In genomic region chr14:100536141-100536540, GRCh38 we compare ENCODE assay signal across 20 cellular contexts. TPM values are rescaled to one million over a fixed set of nuclear protein-coding genes. Genes with fewer than 3 reads are reported as not detected.
A peak's percentile ranks its signal among the peaks of the same experiment; 100 is the strongest.
DNase-seq lines count a peak whose midpoint lies in the region; ATAC-seq, FAIRE-seq and TF ChIP-seq lines count a peak whose summit lies in the region.
"Had no signal": no experiment of that assay in that cellular context is flagged by ENCODE, and none has a peak within 500 bp of the region (broad histone marks: within the 10 kb centered on the region; RNA-seq: fewer than 3 reads in every experiment).

No MANE protein-coding gene starts in this region.

- ATAC-seq in Right ventricle myocardium inferior (no peak), right cardiac atrium (no peak), left colon (no peak)
- ATAC-seq: activated T-cell treated with anti-CD3 and anti-CD28 coated beads, Interleukin-2, amount 50 U/mL, for 4 hours; CD8-positive, alpha-beta T cell; HCT116; natural killer cell had no signal

- FAIRE-seq in kidney (lab: Jason Lieb, UNC): no peak
- FAIRE-seq: colon, endometrium, islet of Langerhans had no signal

- no peak for TF ChIP-seq EP300 in tibial nerve (IDR thresholded peaks at IDR 0.05)

- H3K4me3 ChIP-seq in right cardiac atrium (ENCODE audit: low read length) (no peak overlapping the region), kidney (ENCODE audit: low read length in 2 of 2) (no peak overlapping the region), tibial nerve (no peak overlapping the region)
- H3K4me3 ChIP-seq: MG63, prostate gland had no signal

- DNase-seq in Right ventricle myocardium inferior (ENCODE audit: missing footprints): peak; percentile 48
- DNase-seq in right cardiac atrium: no peak
- peak; percentile 51 for DNase-seq in NCI-H1694 (lab: John Stamatoyannopoulos, UW)
- peak; percentile 29 for DNase-seq in kidney
- peak in 1 of 2 donors; percentile 10 for DNase-seq in tibial nerve (ENCODE audit: low spot score in 2 of 2)
- DNase-seq in NCI-H748 treated with DMSO at 0.1 percent for 48 hours (lab: John Stamatoyannopoulos, UW): no peak
- DNase-seq in caudate nucleus (lab: John Stamatoyannopoulos, UW): no peak
- DNase-seq in left colon: no peak
- DNase-seq: activated CD4-positive, alpha-beta T cell treated with anti-CD3 and anti-CD28 coated beads, Interleukin-2, amount 50 U/mL, for 4 hours; MG63; natural killer cell; NCI-H345; RPMI8226 had no signal

- TF ChIP-seq POLR2A in tibial nerve (IDR thresholded peaks at IDR 0.05): no peak

- TF ChIP-seq CTCF in kidney (IDR thresholded peaks at IDR 0.05; ENCODE audit: borderline replicate concordance, extremely low read depth, insufficient read depth): no peak
- no peak for TF ChIP-seq CTCF in tibial nerve (IDR thresholded peaks at IDR 0.05)

- 84% methylated on average over 8 of the region's 8 CpGs for WGBS in right cardiac atrium
- WGBS in tibial nerve, 2 donors: 65 to 68% methylated on average over 8 of the region's 8 CpGs

- H3K27me3 ChIP-seq in right cardiac atrium (ENCODE audit: control insufficient read depth, insufficient read depth): no peaks in the 10 kb centered on the region
- no peaks in the 10 kb centered on the region for H3K27me3 ChIP-seq in tibial nerve
- H3K27me3 ChIP-seq: MG63 had no signal

- H3K27ac ChIP-seq in right cardiac atrium (ENCODE audit: low read length) (no peak overlapping the region), kidney (ENCODE audit: low read depth in 2 of 2, low read length in 2 of 2) (no peak overlapping the region), tibial nerve (peak overlapping the region in 3 of 4 donors; percentile 68 to 93 (median 92)), caudate nucleus (ENCODE audit: low read depth, low read length) (no peak overlapping the region)
- H3K27ac ChIP-seq: prostate gland had no signal

- H3K4me1 ChIP-seq in right cardiac atrium (ENCODE audit: control insufficient read depth, insufficient read depth, low read length) (no peaks in the 10 kb centered on the region), kidney (ENCODE audit: control insufficient read depth in 1 of 2, insufficient read depth in 1 of 2, low read depth in 1 of 2, low read length in 2 of 2) (peaks cover 0 to 6% of the 10 kb centered on the region in 2 donors), tibial nerve (peaks cover 0 to 86% (median 24%) of the 10 kb centered on the region in 4 donors)
- H3K4me1 ChIP-seq: prostate gland had no signal

- intact Hi-C loops in Right ventricle myocardium inferior (cut with DNase I) (no loop called here), right cardiac atrium (cut with DNase I) (no loop called here), kidney (cut with DNase I) (no loop called here), left colon (cut with DNase I, micrococcal nuclease) (no loop called here)

- no peak overlapping the region for H3K9ac ChIP-seq in kidney (ENCODE audit: low read length in 2 of 2)

- H3K9me3 ChIP-seq in right cardiac atrium (ENCODE audit: control insufficient read depth, low read length): no peaks in the 10 kb centered on the region
- no peaks in the 10 kb centered on the region for H3K9me3 ChIP-seq in kidney (ENCODE audit: control insufficient read depth in 1 of 2, low read length in 2 of 2)
- H3K9me3 ChIP-seq in tibial nerve: no peaks in the 10 kb centered on the region
- H3K9me3 ChIP-seq: MG63, prostate gland had no signal

- H3K36me3 ChIP-seq in kidney (ENCODE audit: control insufficient read depth in 1 of 2, insufficient read depth in 2 of 2, low read length in 2 of 2) (no peaks in the 10 kb centered on the region), tibial nerve (peaks cover 0 to 14% (median 0%) of the 10 kb centered on the region in 3 donors)
- H3K36me3 ChIP-seq: MG63, prostate gland had no signal

RNA-seq across cellular contexts. Expression of gene BEGAIN, which starts 51.1 kb away (rescaled TPM):
- 0.68 TPM for total RNA-seq in Right ventricle myocardium inferior
- 1 to 10 TPM; 1.4 to 2.7 (median 2.0) TPM for total RNA-seq in right cardiac atrium
- polyA plus RNA-seq in right cardiac atrium: 1.4 TPM
- total RNA-seq in kidney: 1.4 TPM
- 0.52 TPM for polyA plus RNA-seq in kidney (ENCODE audit: insufficient read depth, low read depth, low replicate concordance)
- total RNA-seq in tibial nerve: 10 to 100 TPM in 2 of 4 donors, 1 to 10 TPM in 2; 9.6 to 17.0 (median 11.6) TPM
- 1 to 10 TPM; 1.4 to 2.0 TPM for total RNA-seq in left colon

Comparison
In these comparisons a context has a peak if more than half of its experiments do, and no peak if none do; other contexts are left out.
1. DNase-seq: peak in Right ventricle myocardium inferior (single experiment), NCI-H1694 (single experiment) and kidney (single experiment); none in right cardiac atrium (0 of 3), NCI-H748 treated with DMSO at 0.1 percent for 48 hours (single experiment), caudate nucleus (0 of 61) and left colon (0 of 2).
2. H3K27ac ChIP-seq: peak in tibial nerve (3 of 4); none in right cardiac atrium (single experiment), kidney (0 of 2) and caudate nucleus (single experiment).